In genomic region chr2:219597552-219598307, GRCh38 we compare ENCODE assay signal across 1 cellular context.
TF ChIP-seq lines count a peak whose summit lies in the region.

TSS of gene STK11IP (plus strand) at chr2:219597857. CDS start at chr2:219598120, 263 bp downstream.

TF ChIP-seq in A549, 52 proteins besides CTCF, POLR2A, EP300 and RAD21 (continued from another document):
- TF ChIP-seq USF2 (IDR thresholded peaks at IDR 0.05) (0 out of 2 replicates have a peak, but pooled peaks have one; percentile 24), SREBF2 (IDR thresholded peaks at IDR 0.05) (no peak), EHF (CRISPR knock-in tag; IDR thresholded peaks at IDR 0.05) (no peak), ZC3H11A (IDR thresholded peaks at IDR 0.05) (no peak), HOXB13 (CRISPR knock-in tag; IDR thresholded peaks at IDR 0.05; ENCODE audit: low read depth) (no peak), TFCP2L1 (CRISPR knock-in tag; IDR thresholded peaks at IDR 0.05) (no peak), REST (IDR thresholded peaks at IDR 0.05) (peak; percentile 69), HEYL (CRISPR knock-in tag; IDR thresholded peaks at IDR 0.05) (no peak), HES2 (IDR thresholded peaks at IDR 0.05) (no peak), FOSL2 (IDR thresholded peaks at IDR 0.05) (no peak), FOSL2 (CRISPR knock-in tag; IDR thresholded peaks at IDR 0.05) (peak; percentile 32; the same call in 1 of the 2 replicates), HMGXB4 (CRISPR knock-in tag; IDR thresholded peaks at IDR 0.05; ENCODE audit: borderline replicate concordance) (no peak), MYC (IDR thresholded peaks at IDR 0.05; ENCODE audit: borderline replicate concordance, low read length) (0 out of 2 replicates have a peak, but pooled peaks have one; percentile 54), ATOH8 (CRISPR knock-in tag; IDR thresholded peaks at IDR 0.05; ENCODE audit: low read depth) (no peak), HOXA7 (CRISPR knock-in tag; IDR thresholded peaks at IDR 0.05) (no peak), BHLHE40 (IDR thresholded peaks at IDR 0.05; ENCODE audit: low read depth, low read length) (no peak), MAX (IDR thresholded peaks at IDR 0.05) (peak; percentile 76), MAZ (IDR thresholded peaks at IDR 0.05; ENCODE audit: borderline replicate concordance, low read depth, low read length) (peak; percentile 57; the same call in 1 of the 2 replicates), NFE2L2 (conservative IDR thresholded peaks at IDR 0.05; ENCODE audit: low read length) (no peak), JUNB (IDR thresholded peaks at IDR 0.05) (no peak)
